In genomic region chr10:124802313-124802675, GRCh38 we compare ENCODE assay signal across 8 cellular contexts. TPM values are rescaled to one million over a fixed set of nuclear protein-coding genes. Genes with fewer than 3 reads are reported as not detected.
DNase-seq lines count a peak whose midpoint lies in the region; ATAC-seq lines count a peak whose summit lies in the region.

No MANE protein-coding gene starts in this region.

- H3K36me3 ChIP-seq in HUES6 (ENCODE audit: control insufficient read depth, insufficient read depth, low read length), result no peaks in the 10 kb centered on the region
- H3K36me3 ChIP-seq in iPS-18a (ENCODE audit: control insufficient read depth, low read depth, low read length), result no peaks in the 10 kb centered on the region

- ATAC-seq in GM21447 (IDR thresholded peaks at IDR 0.05; ENCODE audit: unreplicated experiment), result peak; percentile 34
- ATAC-seq in stimulated activated naive CD8-positive, alpha-beta T cell treated with anti-CD3 and anti-CD28 coated beads, Interleukin-15, amount 100 ng/mL, for 72 hours, result peak; percentile 34

- H3K4me1 ChIP-seq in HUES6 (ENCODE audit: control insufficient read depth, insufficient read depth, low read length) (peaks cover 27% of the 10 kb centered on the region), iPS-18a (ENCODE audit: control insufficient read depth, low read depth, low read length) (peaks cover 5% of the 10 kb centered on the region)

- intact Hi-C loops in activated T-helper 1 cell treated with anti-CD3 and anti-CD28 coated beads, Interleukin-12 subunit alpha, Interleukin-12 subunit beta, Interleukin-2, Interleukin-4 antibody, amounts not matched to agents 30 ng/mL and 10 ng/mL and 1 ng/mL, durations not matched to agents 14 hours and 24 hours and 36 hours (cut with micrococcal nuclease), result loop anchor here (1.0 to 5.0 kb wide), 3 partner anchors 272 to 1795 kb away; partner anchors contain the start of genes ACADSB, BCCIP, IKZF5 and UROS

- H3K4me3 Mint-ChIP-seq in activated T-helper 1 cell treated with anti-CD3 and anti-CD28 coated beads, Interleukin-12 subunit alpha, Interleukin-12 subunit beta, Interleukin-2, Interleukin-4 antibody, amounts not matched to agents 30 ng/mL and 10 ng/mL and 1 ng/mL, durations not matched to agents 14 hours and 24 hours and 36 hours, result peak overlapping the region; percentile 95
- peak overlapping the region; percentile 89 to 92 for H3K4me3 Mint-ChIP-seq in stimulated activated naive CD8-positive, alpha-beta T cell treated with anti-CD3 and anti-CD28 coated beads, Interleukin-15, amount 100 ng/mL, for 72 hours

- peaks cover 1% of the 10 kb centered on the region for H3K36me3 Mint-ChIP-seq in activated T-helper 1 cell treated with anti-CD3 and anti-CD28 coated beads, Interleukin-12 subunit alpha, Interleukin-12 subunit beta, Interleukin-2, Interleukin-4 antibody, amounts not matched to agents 30 ng/mL and 10 ng/mL and 1 ng/mL, durations not matched to agents 14 hours and 24 hours and 36 hours (ENCODE audit: low read depth)

- peak overlapping the region; percentile 75 for H3K4me3 ChIP-seq in HUES6 (ENCODE audit: low read depth, low read length)
- H3K4me3 ChIP-seq in iPS-18a (ENCODE audit: low read length), result peak overlapping the region; percentile 93

- H3K9me3 ChIP-seq in HUES6 (ENCODE audit: control insufficient read depth, insufficient read depth, low read depth, low read length) (no peaks in the 10 kb centered on the region), iPS-18a (ENCODE audit: control insufficient read depth, low read depth, low read length) (no peaks in the 10 kb centered on the region)

- no peaks in the 10 kb centered on the region for H3K9me3 Mint-ChIP-seq in activated T-helper 1 cell treated with anti-CD3 and anti-CD28 coated beads, Interleukin-12 subunit alpha, Interleukin-12 subunit beta, Interleukin-2, Interleukin-4 antibody, amounts not matched to agents 30 ng/mL and 10 ng/mL and 1 ng/mL, durations not matched to agents 14 hours and 24 hours and 36 hours
- no peaks in the 10 kb centered on the region for H3K9me3 Mint-ChIP-seq in stimulated activated naive CD8-positive, alpha-beta T cell treated with anti-CD3 and anti-CD28 coated beads, Interleukin-15, amount 100 ng/mL, for 72 hours

- peaks cover 6% of the 10 kb centered on the region for H3K27me3 Mint-ChIP-seq in activated T-helper 1 cell treated with anti-CD3 and anti-CD28 coated beads, Interleukin-12 subunit alpha, Interleukin-12 subunit beta, Interleukin-2, Interleukin-4 antibody, amounts not matched to agents 30 ng/mL and 10 ng/mL and 1 ng/mL, durations not matched to agents 14 hours and 24 hours and 36 hours (ENCODE audit: insufficient read depth)
- no peaks in the 10 kb centered on the region for H3K27me3 Mint-ChIP-seq in stimulated activated naive CD8-positive, alpha-beta T cell treated with anti-CD3 and anti-CD28 coated beads, Interleukin-15, amount 100 ng/mL, for 72 hours

- H3K27ac Mint-ChIP-seq in activated T-helper 1 cell treated with anti-CD3 and anti-CD28 coated beads, Interleukin-12 subunit alpha, Interleukin-12 subunit beta, Interleukin-2, Interleukin-4 antibody, amounts not matched to agents 30 ng/mL and 10 ng/mL and 1 ng/mL, durations not matched to agents 14 hours and 24 hours and 36 hours, result peak overlapping the region; percentile 89
- peak overlapping the region; percentile 94 for H3K27ac Mint-ChIP-seq in stimulated activated naive CD8-positive, alpha-beta T cell treated with anti-CD3 and anti-CD28 coated beads, Interleukin-15, amount 100 ng/mL, for 72 hours

- peak overlapping the region; percentile 87 for H3K9ac ChIP-seq in HUES6 (ENCODE audit: low read length)
- peak overlapping the region; percentile 95 for H3K9ac ChIP-seq in iPS-18a (ENCODE audit: low read length)

- H3K27me3 ChIP-seq in HUES6 (ENCODE audit: control insufficient read depth, insufficient read depth, low read length), result no peaks in the 10 kb centered on the region
- H3K27me3 ChIP-seq in iPS-18a (ENCODE audit: control insufficient read depth, insufficient read depth, low read length), result no peaks in the 10 kb centered on the region

- peaks cover 19% of the 10 kb centered on the region for H3K4me1 Mint-ChIP-seq in activated T-helper 1 cell treated with anti-CD3 and anti-CD28 coated beads, Interleukin-12 subunit alpha, Interleukin-12 subunit beta, Interleukin-2, Interleukin-4 antibody, amounts not matched to agents 30 ng/mL and 10 ng/mL and 1 ng/mL, durations not matched to agents 14 hours and 24 hours and 36 hours (ENCODE audit: low read depth)
- H3K4me1 Mint-ChIP-seq in stimulated activated naive CD8-positive, alpha-beta T cell treated with anti-CD3 and anti-CD28 coated beads, Interleukin-15, amount 100 ng/mL, for 72 hours, result peaks cover 17% of the 10 kb centered on the region

- H3K27ac ChIP-seq in HUES6 (ENCODE audit: low read depth, low read length) (peak overlapping the region; percentile 90; the same call in 1 of the 2 replicates), iPS-18a (ENCODE audit: low read length) (peak overlapping the region; percentile 64)

- DNase-seq in EL (peak; percentile 8), activated gamma-delta T cell treated with Interleukin-2 at 50 U/mL for 16 hours (no peak)
- no peak for DNase-seq in activated T-helper 1 cell treated with anti-CD3 and anti-CD28 coated beads, Interleukin-12 subunit alpha, Interleukin-12 subunit beta, Interleukin-2, Interleukin-4 antibody, amounts not matched to agents 30 ng/mL and 10 ng/mL and 1 ng/mL, durations not matched to agents 14 hours and 24 hours and 36 hours (ENCODE audit: low spot score)
- peak in 1 of 2 donors; percentile 15 for DNase-seq in stimulated activated naive CD8-positive, alpha-beta T cell treated with anti-CD3 and anti-CD28 coated beads, Interleukin-15, amount 100 ng/mL, for 72 hours
- DNase-seq in activated CD4-positive, alpha-beta T cell treated with anti-CD3 and anti-CD28 coated beads, Interleukin-2, amount 50 U/mL, for 1 hour, result no peak

RNA-seq across cellular contexts. Expression of gene ABRAXAS2, which starts 0.7 kb away (rescaled TPM):
- 21.2 and 22.8 TPM in 2 replicates for total RNA-seq in activated T-helper 1 cell treated with anti-CD3 and anti-CD28 coated beads, Interleukin-12 subunit alpha, Interleukin-12 subunit beta, Interleukin-2, Interleukin-4 antibody, amounts not matched to agents 30 ng/mL and 10 ng/mL and 1 ng/mL, durations not matched to agents 14 hours and 24 hours and 36 hours

RNA-seq across cellular contexts. Expression of gene EEF1AKMT2, which starts 10.6 kb away (rescaled TPM):
- total RNA-seq in activated T-helper 1 cell treated with anti-CD3 and anti-CD28 coated beads, Interleukin-12 subunit alpha, Interleukin-12 subunit beta, Interleukin-2, Interleukin-4 antibody, amounts not matched to agents 30 ng/mL and 10 ng/mL and 1 ng/mL, durations not matched to agents 14 hours and 24 hours and 36 hours, result 20.5 and 21.3 TPM in 2 replicates

RNA-seq across cellular contexts. Expression of gene FAM53B, which starts 58.1 kb away (rescaled TPM):
- 31.8 and 32.7 TPM in 2 replicates for total RNA-seq in activated T-helper 1 cell treated with anti-CD3 and anti-CD28 coated beads, Interleukin-12 subunit alpha, Interleukin-12 subunit beta, Interleukin-2, Interleukin-4 antibody, amounts not matched to agents 30 ng/mL and 10 ng/mL and 1 ng/mL, durations not matched to agents 14 hours and 24 hours and 36 hours
